Comparison of ENCODE assay signal across 1 cellular context in the genomic region with DNA sequence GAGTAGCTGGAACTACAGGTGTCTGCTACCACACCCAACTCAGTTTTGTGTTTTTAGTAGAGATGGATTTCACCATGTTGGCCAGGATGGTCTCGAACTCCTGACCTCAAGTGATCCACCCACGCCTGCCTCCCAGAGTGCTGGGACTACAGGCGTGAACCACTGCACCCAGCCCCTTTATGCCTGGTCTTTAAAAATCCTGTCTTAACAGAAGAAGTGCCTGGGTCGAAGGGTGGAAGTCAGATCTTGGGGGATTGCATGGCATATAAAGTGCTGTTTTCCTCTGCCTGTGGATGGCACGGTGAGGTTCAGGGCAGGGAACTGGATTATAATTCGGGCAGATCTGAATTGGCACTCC.
TF ChIP-seq lines count a peak whose summit lies in the region.

No MANE protein-coding gene starts in this region.

TF ChIP-seq in K562, 482 proteins besides CTCF, POLR2A, EP300 and RAD21:
- TF ChIP-seq, protein P1, sequence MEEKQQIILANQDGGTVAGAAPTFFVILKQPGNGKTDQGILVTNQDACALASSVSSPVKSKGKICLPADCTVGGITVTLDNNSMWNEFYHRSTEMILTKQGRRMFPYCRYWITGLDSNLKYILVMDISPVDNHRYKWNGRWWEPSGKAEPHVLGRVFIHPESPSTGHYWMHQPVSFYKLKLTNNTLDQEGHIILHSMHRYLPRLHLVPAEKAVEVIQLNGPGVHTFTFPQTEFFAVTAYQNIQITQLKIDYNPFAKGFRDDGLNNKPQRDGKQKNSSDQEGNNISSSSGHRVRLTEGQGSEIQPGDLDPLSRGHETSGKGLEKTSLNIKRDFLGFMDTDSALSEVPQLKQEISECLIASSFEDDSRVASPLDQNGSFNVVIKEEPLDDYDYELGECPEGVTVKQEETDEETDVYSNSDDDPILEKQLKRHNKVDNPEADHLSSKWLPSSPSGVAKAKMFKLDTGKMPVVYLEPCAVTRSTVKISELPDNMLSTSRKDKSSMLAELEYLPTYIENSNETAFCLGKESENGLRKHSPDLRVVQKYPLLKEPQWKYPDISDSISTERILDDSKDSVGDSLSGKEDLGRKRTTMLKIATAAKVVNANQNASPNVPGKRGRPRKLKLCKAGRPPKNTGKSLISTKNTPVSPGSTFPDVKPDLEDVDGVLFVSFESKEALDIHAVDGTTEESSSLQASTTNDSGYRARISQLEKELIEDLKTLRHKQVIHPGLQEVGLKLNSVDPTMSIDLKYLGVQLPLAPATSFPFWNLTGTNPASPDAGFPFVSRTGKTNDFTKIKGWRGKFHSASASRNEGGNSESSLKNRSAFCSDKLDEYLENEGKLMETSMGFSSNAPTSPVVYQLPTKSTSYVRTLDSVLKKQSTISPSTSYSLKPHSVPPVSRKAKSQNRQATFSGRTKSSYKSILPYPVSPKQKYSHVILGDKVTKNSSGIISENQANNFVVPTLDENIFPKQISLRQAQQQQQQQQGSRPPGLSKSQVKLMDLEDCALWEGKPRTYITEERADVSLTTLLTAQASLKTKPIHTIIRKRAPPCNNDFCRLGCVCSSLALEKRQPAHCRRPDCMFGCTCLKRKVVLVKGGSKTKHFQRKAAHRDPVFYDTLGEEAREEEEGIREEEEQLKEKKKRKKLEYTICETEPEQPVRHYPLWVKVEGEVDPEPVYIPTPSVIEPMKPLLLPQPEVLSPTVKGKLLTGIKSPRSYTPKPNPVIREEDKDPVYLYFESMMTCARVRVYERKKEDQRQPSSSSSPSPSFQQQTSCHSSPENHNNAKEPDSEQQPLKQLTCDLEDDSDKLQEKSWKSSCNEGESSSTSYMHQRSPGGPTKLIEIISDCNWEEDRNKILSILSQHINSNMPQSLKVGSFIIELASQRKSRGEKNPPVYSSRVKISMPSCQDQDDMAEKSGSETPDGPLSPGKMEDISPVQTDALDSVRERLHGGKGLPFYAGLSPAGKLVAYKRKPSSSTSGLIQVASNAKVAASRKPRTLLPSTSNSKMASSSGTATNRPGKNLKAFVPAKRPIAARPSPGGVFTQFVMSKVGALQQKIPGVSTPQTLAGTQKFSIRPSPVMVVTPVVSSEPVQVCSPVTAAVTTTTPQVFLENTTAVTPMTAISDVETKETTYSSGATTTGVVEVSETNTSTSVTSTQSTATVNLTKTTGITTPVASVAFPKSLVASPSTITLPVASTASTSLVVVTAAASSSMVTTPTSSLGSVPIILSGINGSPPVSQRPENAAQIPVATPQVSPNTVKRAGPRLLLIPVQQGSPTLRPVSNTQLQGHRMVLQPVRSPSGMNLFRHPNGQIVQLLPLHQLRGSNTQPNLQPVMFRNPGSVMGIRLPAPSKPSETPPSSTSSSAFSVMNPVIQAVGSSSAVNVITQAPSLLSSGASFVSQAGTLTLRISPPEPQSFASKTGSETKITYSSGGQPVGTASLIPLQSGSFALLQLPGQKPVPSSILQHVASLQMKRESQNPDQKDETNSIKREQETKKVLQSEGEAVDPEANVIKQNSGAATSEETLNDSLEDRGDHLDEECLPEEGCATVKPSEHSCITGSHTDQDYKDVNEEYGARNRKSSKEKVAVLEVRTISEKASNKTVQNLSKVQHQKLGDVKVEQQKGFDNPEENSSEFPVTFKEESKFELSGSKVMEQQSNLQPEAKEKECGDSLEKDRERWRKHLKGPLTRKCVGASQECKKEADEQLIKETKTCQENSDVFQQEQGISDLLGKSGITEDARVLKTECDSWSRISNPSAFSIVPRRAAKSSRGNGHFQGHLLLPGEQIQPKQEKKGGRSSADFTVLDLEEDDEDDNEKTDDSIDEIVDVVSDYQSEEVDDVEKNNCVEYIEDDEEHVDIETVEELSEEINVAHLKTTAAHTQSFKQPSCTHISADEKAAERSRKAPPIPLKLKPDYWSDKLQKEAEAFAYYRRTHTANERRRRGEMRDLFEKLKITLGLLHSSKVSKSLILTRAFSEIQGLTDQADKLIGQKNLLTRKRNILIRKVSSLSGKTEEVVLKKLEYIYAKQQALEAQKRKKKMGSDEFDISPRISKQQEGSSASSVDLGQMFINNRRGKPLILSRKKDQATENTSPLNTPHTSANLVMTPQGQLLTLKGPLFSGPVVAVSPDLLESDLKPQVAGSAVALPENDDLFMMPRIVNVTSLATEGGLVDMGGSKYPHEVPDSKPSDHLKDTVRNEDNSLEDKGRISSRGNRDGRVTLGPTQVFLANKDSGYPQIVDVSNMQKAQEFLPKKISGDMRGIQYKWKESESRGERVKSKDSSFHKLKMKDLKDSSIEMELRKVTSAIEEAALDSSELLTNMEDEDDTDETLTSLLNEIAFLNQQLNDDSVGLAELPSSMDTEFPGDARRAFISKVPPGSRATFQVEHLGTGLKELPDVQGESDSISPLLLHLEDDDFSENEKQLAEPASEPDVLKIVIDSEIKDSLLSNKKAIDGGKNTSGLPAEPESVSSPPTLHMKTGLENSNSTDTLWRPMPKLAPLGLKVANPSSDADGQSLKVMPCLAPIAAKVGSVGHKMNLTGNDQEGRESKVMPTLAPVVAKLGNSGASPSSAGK (IDR thresholded peaks at IDR 0.05): no peak
- TF ChIP-seq XRCC5 (IDR thresholded peaks at IDR 0.05; ENCODE audit: low read depth, low read length) (no peak), CEBPB (tag; IDR thresholded peaks at IDR 0.05) (peak; percentile 5; the same call in 1 of the 2 replicates), CEBPG (CRISPR knock-in tag; IDR thresholded peaks at IDR 0.05) (no peak), CEBPG (tag; conservative IDR thresholded peaks at IDR 0.05 in 1 of 2, IDR thresholded peaks at IDR 0.05 in 1 of 2) (peak in 1 of 2 experiments; percentile 41; a peak in 1 of 4 replicates)
TF ChIP-seq in K562: peak in this region for 2.
